8 cellular contexts compared by ENCODE assay signal in the genomic region with DNA sequence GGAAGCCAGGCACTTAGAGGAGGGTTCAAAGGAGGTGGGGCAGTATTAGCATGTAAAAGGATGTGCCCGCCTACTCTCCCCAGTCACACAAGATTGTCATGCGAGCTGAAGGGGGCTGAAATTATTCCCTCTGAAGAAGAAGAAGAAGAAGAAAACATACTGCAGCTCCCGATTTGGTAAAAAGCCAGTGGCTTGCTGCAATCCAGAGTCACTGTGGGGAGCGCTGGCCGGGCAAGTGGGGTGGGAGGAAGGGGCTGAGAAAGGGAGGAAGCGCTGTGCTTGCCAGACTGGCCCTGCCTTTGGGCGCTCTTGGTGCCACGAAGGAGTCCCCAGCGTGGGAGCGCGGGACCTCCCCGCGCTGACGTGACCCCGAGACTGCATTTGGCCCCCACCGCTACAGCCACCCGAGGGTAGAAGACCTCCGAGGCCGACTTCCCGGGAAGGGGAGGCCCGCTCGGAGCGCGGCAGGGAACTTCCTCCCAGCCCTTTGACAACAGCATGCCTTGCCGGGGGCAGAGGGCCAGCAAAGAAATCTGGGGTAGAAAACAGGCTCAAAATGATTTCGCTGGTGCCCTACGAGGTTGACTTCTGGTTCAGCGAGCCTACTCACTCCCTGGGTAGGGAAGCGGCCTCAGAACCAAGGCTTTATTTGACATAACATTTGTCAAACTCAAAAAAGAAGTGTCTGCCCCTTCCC.
DNase-seq lines count a peak whose midpoint lies in the region; ATAC-seq and FAIRE-seq lines count a peak whose summit lies in the region.

No MANE protein-coding gene starts in this region.

- peaks cover 4% of the 10 kb centered on the region for H3K9me3 Mint-ChIP-seq in activated CD4-positive, alpha-beta T cell treated with anti-CD3 and anti-CD28 coated beads for 36 hours (ENCODE audit: low read depth)
- peaks cover 2% of the 10 kb centered on the region for H3K9me3 Mint-ChIP-seq in activated naive CD8-positive, alpha-beta T cell treated with anti-CD3 and anti-CD28 coated beads for 36 hours

- no peaks in the 10 kb centered on the region for H3K36me3 ChIP-seq in small intestine (ENCODE audit: control insufficient read depth in 2 of 2, insufficient read depth in 2 of 2, low read length in 2 of 2)

- peak; percentile 39 for ATAC-seq in activated CD4-positive, alpha-beta T cell treated with anti-CD3 and anti-CD28 coated beads for 36 hours

- H3K9me3 ChIP-seq in small intestine (ENCODE audit: control insufficient read depth, low read depth), result no peaks in the 10 kb centered on the region

- POLR2A ChIA-PET in activated CD4-positive, alpha-beta T cell treated with anti-CD3 and anti-CD28 coated beads for 36 hours (lab: Charles Lee), result no interaction called here

- no peaks in the 10 kb centered on the region for H3K27me3 ChIP-seq in small intestine (ENCODE audit: control insufficient read depth in 2 of 2, insufficient read depth in 2 of 2, low read length in 2 of 2)

- peak overlapping the region; percentile 59 for H3K4me3 Mint-ChIP-seq in activated CD4-positive, alpha-beta T cell treated with anti-CD3 and anti-CD28 coated beads for 36 hours
- peak overlapping the region; percentile 57 for H3K4me3 Mint-ChIP-seq in activated naive CD8-positive, alpha-beta T cell treated with anti-CD3 and anti-CD28 coated beads for 36 hours

- peaks cover 3% of the 10 kb centered on the region for H3K27me3 Mint-ChIP-seq in activated CD4-positive, alpha-beta T cell treated with anti-CD3 and anti-CD28 coated beads for 36 hours
- peaks cover 10% of the 10 kb centered on the region for H3K27me3 Mint-ChIP-seq in activated naive CD8-positive, alpha-beta T cell treated with anti-CD3 and anti-CD28 coated beads for 36 hours

- DNase-seq in activated CD4-positive, alpha-beta T cell treated with anti-CD3 and anti-CD28 coated beads for 36 hours, result peak; percentile 14
- DNase-seq in activated CD4-positive, alpha-beta T cell treated with anti-CD3 and anti-CD28 coated beads, Interleukin-2, amount 50 U/mL, for 4 hours, result no peak
- DNase-seq in activated naive CD8-positive, alpha-beta T cell treated with anti-CD3 and anti-CD28 coated beads for 36 hours, result no peak
- DNase-seq in iPS-NIHi7 (ENCODE audit: extremely low spot score) (peak; percentile 44), A172 (ENCODE audit: low spot score) (no peak), small intestine (no peak)
- DNase-seq in stimulated activated CD4-positive, alpha-beta T cell treated with anti-CD3 and anti-CD28 coated beads, Interleukin-4, amount 100 ng/mL, for 24 hours, result no peak

- no peak for FAIRE-seq in small intestine (lab: Jason Lieb, UNC)

- H3K4me1 Mint-ChIP-seq in activated CD4-positive, alpha-beta T cell treated with anti-CD3 and anti-CD28 coated beads for 36 hours, result peaks cover 4% of the 10 kb centered on the region
- no peaks in the 10 kb centered on the region for H3K4me1 Mint-ChIP-seq in activated naive CD8-positive, alpha-beta T cell treated with anti-CD3 and anti-CD28 coated beads for 36 hours

- no peak overlapping the region for H3K27ac Mint-ChIP-seq in activated CD4-positive, alpha-beta T cell treated with anti-CD3 and anti-CD28 coated beads for 36 hours
- H3K27ac Mint-ChIP-seq in activated naive CD8-positive, alpha-beta T cell treated with anti-CD3 and anti-CD28 coated beads for 36 hours, result no peak overlapping the region

- WGBS in small intestine, 3 donors, result 2 to 6% (median 3%) methylated on average over 25 to 29 of the region's 29 CpGs

- peak overlapping the region in 7 of 21 experiments; percentile 1 to 73 (median 56) for H3K27ac ChIP-seq in skin epidermis
- no peak overlapping the region for H3K27ac ChIP-seq in small intestine (ENCODE audit: low read depth in 1 of 2, low read length in 1 of 2)

- CTCF ChIA-PET in activated CD4-positive, alpha-beta T cell treated with anti-CD3 and anti-CD28 coated beads for 36 hours (lab: Charles Lee), result interaction anchor here (1.3 kb wide), 1 partner anchor 31 kb away, joined by 4 read pairs; no protein-coding TSS in a partner anchor

- H3K4me3 ChIP-seq in skin epidermis, result peak overlapping the region; percentile 15 to 41 (median 22)
- H3K4me3 ChIP-seq in small intestine (ENCODE audit: low read depth in 1 of 2, low read length in 2 of 2), result no peak overlapping the region

- H3K36me3 Mint-ChIP-seq in activated CD4-positive, alpha-beta T cell treated with anti-CD3 and anti-CD28 coated beads for 36 hours (ENCODE audit: low read depth), result no peaks in the 10 kb centered on the region
- H3K36me3 Mint-ChIP-seq in activated naive CD8-positive, alpha-beta T cell treated with anti-CD3 and anti-CD28 coated beads for 36 hours, result no peaks in the 10 kb centered on the region

- no peaks in the 10 kb centered on the region for H3K4me1 ChIP-seq in small intestine (ENCODE audit: control insufficient read depth in 2 of 2, insufficient read depth in 1 of 2, low read depth in 1 of 2, low read length in 1 of 2)

- intact Hi-C loops in activated CD4-positive, alpha-beta T cell treated with anti-CD3 and anti-CD28 coated beads for 36 hours (cut with DNase I, micrococcal nuclease), result no loop called here

Comparison
In these comparisons a context has a peak if more than half of its experiments do, and no peak if none do; other contexts are left out.
1. DNase-seq: peak in activated CD4-positive, alpha-beta T cell treated with anti-CD3 and anti-CD28 coated beads for 36 hours (single experiment) and iPS-NIHi7 (single experiment); none in activated CD4-positive, alpha-beta T cell treated with anti-CD3 and anti-CD28 coated beads, Interleukin-2, amount 50 U/mL, for 4 hours (0 of 2), activated naive CD8-positive, alpha-beta T cell treated with anti-CD3 and anti-CD28 coated beads for 36 hours (single experiment), stimulated activated CD4-positive, alpha-beta T cell treated with anti-CD3 and anti-CD28 coated beads, Interleukin-4, amount 100 ng/mL, for 24 hours (single experiment), A172 (single experiment) and small intestine (single experiment).
2. H3K4me3 ChIP-seq: peak in skin epidermis (7 of 7); none in small intestine (0 of 2).